ENCODE assay signal across 24 cellular contexts in the genomic region with DNA sequence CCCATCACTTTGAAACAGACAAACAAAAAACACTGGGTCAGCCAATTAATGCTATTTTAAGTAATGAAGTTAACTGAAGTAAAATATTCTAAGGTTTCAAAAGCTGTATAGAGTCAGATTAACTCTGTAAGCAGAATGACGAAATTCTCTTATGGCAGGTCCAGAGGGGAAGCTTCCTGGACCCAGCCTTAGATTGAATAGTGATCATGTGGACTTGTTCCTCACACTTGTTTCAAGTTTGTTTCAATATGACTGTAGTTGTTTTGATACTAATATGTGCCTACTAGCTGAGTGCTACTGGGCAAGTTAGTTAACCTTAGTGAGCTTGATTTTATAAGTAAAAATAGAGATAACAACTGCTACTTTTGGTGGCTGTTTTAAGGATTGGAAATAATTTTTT. TPM values are rescaled to one million over a fixed set of nuclear protein-coding genes. Genes with fewer than 3 reads are reported as not detected.
A peak's percentile ranks its signal among the peaks of the same experiment; 100 is the strongest.
DNase-seq lines count a peak whose midpoint lies in the region; ATAC-seq, FAIRE-seq and TF ChIP-seq lines count a peak whose summit lies in the region.
"Had no signal": no experiment of that assay in that cellular context is flagged by ENCODE, and none has a peak within 500 bp of the region (broad histone marks: within the 10 kb centered on the region; RNA-seq: fewer than 3 reads in every experiment).

No MANE protein-coding gene starts in this region.

- DNase-seq in right lobe of liver (no peak), HepG2 (ENCODE audit: low spot score) (no peak), NB4 (ENCODE audit: low read depth) (peak; percentile 10), upper lobe of right lung (no peak), SK-N-DZ (ENCODE audit: low spot score) (no peak), heart left ventricle (no peak)
- DNase-seq: activated CD8-positive, alpha-beta memory T cell treated with anti-CD3 and anti-CD28 coated beads, Interleukin-2, amount 10 ng/mL, durations not matched to agents 7 days and 5 days; activated naive CD8-positive, alpha-beta T cell treated with anti-CD3 and anti-CD28 coated beads, Interleukin-2, amount 50 U/mL, for 24 hours; C1 segment of cervical spinal cord; DMS 273 treated with DMSO at 0.1 percent for 48 hours; KG1; kidney glomerular epithelial cell; midbrain; NCI-H1417; NCI-H69; retina; T-helper 9 cell had no signal

- no peak overlapping the region for H3K27ac ChIP-seq in right lobe of liver
- no peak overlapping the region for H3K27ac ChIP-seq in HepG2 (ENCODE audit: extremely low read length, insufficient read depth, low read length)
- no peak overlapping the region for H3K27ac ChIP-seq in upper lobe of right lung
- no peak overlapping the region for H3K27ac ChIP-seq in heart left ventricle
- H3K27ac ChIP-seq: neural progenitor cell, SK-N-MC had no signal

- H3K4me1 ChIP-seq in right lobe of liver (no peaks in the 10 kb centered on the region), HepG2 (ENCODE audit: insufficient read depth, low read length) (peaks cover 9% of the 10 kb centered on the region), upper lobe of right lung (no peaks in the 10 kb centered on the region), heart left ventricle (no peaks in the 10 kb centered on the region)

- TF ChIP-seq POLR2A in right lobe of liver (IDR thresholded peaks at IDR 0.05) (no peak), HepG2 (IDR thresholded peaks at IDR 0.05; ENCODE audit: insufficient read depth in 1 of 2, low read depth in 2 of 2, low read length in 2 of 2) (no peak), NB4 (IDR thresholded peaks at IDR 0.05; ENCODE audit: extremely low read depth, insufficient read length) (no peak), heart left ventricle (IDR thresholded peaks at IDR 0.05) (no peak)

- H3K9ac ChIP-seq in HepG2 (ENCODE audit: insufficient read depth, low read depth, low read length) = no peak overlapping the region
- H3K9ac ChIP-seq: neural progenitor cell had no signal

- in situ Hi-C loops in HepG2 (cut with HindIII; ENCODE audit: extremely low pct_ligation_motif_present, low pct_unique_long_range_greater_than_20kb) = no loop called here

- FAIRE-seq in HepG2 (lab: Jason Lieb, UNC) = no peak
- FAIRE-seq: A204.1 had no signal

- ATAC-seq in right lobe of liver (peak in 3 of 4 donors; percentile 37 to 59 (median 55)), HepG2 (no peak), GM21825 (IDR thresholded peaks at IDR 0.05; ENCODE audit: unreplicated experiment) (peak; percentile 54), upper lobe of right lung (peak; percentile 61), heart left ventricle (no peak), GM21786 (IDR thresholded peaks at IDR 0.05; ENCODE audit: unreplicated experiment) (no peak)
- ATAC-seq: activated CD8-positive, alpha-beta memory T cell treated with anti-CD3 and anti-CD28 coated beads, Interleukin-2, amount 10 ng/mL, durations not matched to agents 7 days and 5 days; activated naive CD8-positive, alpha-beta T cell treated with anti-CD3 and anti-CD28 coated beads, Interleukin-2, amount 50 U/mL, for 24 hours; activated T-helper 17 cell treated with anti-CD3 and anti-CD28 coated beads, Interleukin-2, amount 50 U/mL, for 72 hours; Panc1 had no signal

- no peak overlapping the region for H2AFZ ChIP-seq in HepG2 (ENCODE audit: low read length)
- H2AFZ ChIP-seq: neural progenitor cell had no signal

- POLR2A ChIA-PET in HepG2 (lab: Yijun Ruan, JAX) = no interaction called here

- H3K9me3 ChIP-seq in right lobe of liver (no peaks in the 10 kb centered on the region), HepG2 (ENCODE audit: low read length) (no peaks in the 10 kb centered on the region), upper lobe of right lung (no peaks in the 10 kb centered on the region), heart left ventricle (no peaks in the 10 kb centered on the region)

- TF ChIP-seq EP300 in HepG2 (IDR thresholded peaks at IDR 0.05; ENCODE audit: low read depth in 2 of 2, low read length in 2 of 2) = no peak
- no peak for TF ChIP-seq EP300 in HepG2 (CRISPR knock-in tag; IDR thresholded peaks at IDR 0.05; ENCODE audit: borderline replicate concordance)

- TF ChIP-seq RAD21 in HepG2 (CRISPR knock-in tag; IDR thresholded peaks at IDR 0.05) = no peak

- TF ChIP-seq CTCF in right lobe of liver (IDR thresholded peaks at IDR 0.05) (no peak), HepG2 (CRISPR knock-in tag; IDR thresholded peaks at IDR 0.05) (no peak), NB4 (IDR thresholded peaks at IDR 0.05; ENCODE audit: low read depth, low read length) (no peak), upper lobe of right lung (IDR thresholded peaks at IDR 0.05) (no peak), heart left ventricle (IDR thresholded peaks at IDR 0.05) (no peak)

- H3K27me3 ChIP-seq in right lobe of liver (no peaks in the 10 kb centered on the region), HepG2 (ENCODE audit: control insufficient read depth in 1 of 2, insufficient read depth in 2 of 2, low read length in 2 of 2) (no peaks in the 10 kb centered on the region), upper lobe of right lung (no peaks in the 10 kb centered on the region), heart left ventricle (no peaks in the 10 kb centered on the region)
- H3K27me3 ChIP-seq: neural progenitor cell had no signal

- CTCF ChIA-PET in HepG2 (lab: Yijun Ruan, JAX; ENCODE audit: low intra/inter-chr PET ratio, low total read pairs) = no interaction called here

- H3K4me3 ChIP-seq in right lobe of liver (no peak overlapping the region), HepG2 (replicated peaks in 1 of 3; ENCODE audit: insufficient read depth in 1 of 3, low read depth in 2 of 3, low read length in 3 of 3) (no peak overlapping the region), NB4 (ENCODE audit: low read depth, low read length) (no peak overlapping the region), upper lobe of right lung (no peak overlapping the region), heart left ventricle (no peak overlapping the region)
- H3K4me3 ChIP-seq: neural progenitor cell, SK-N-MC had no signal

- H3K79me2 ChIP-seq in HepG2 (ENCODE audit: insufficient read depth, low read length) = no peaks in the 10 kb centered on the region

- no TSS peak for BruUV-seq in HepG2 (replicated peaks; lab: Mats Ljungman, UMichigan)

- intact Hi-C loops in right lobe of liver (cut with DNase I) = no loop called here
- intact Hi-C loops in HepG2 (cut with micrococcal nuclease; ENCODE audit: unreplicated experiment) = no loop called here
- intact Hi-C loops in upper lobe of right lung (cut with DNase I) = no loop called here
- intact Hi-C loops in heart left ventricle (cut with DNase I) = no loop called here

- 69% methylated on average over 1 of the region's 1 CpG for WGBS in right lobe of liver (ENCODE audit: insufficient coverage, low coverage, low lambda C conversion rate, missing lambda C conversion rate)
- WGBS in HepG2 (ENCODE audit: low lambda C conversion rate) = 100% methylated on average over 1 of the region's 1 CpG
- WGBS in heart left ventricle, 4 donors = 59 to 92% (median 80%) methylated on average over 1 of the region's 1 CpG

- no peak overlapping the region for H3K4me2 ChIP-seq in HepG2 (ENCODE audit: low read depth, low read length)
- H3K4me2 ChIP-seq: neural progenitor cell had no signal

- H3K36me3 ChIP-seq in right lobe of liver = no peaks in the 10 kb centered on the region
- no peaks in the 10 kb centered on the region for H3K36me3 ChIP-seq in HepG2 (replicated peaks in 1 of 2; ENCODE audit: control insufficient read depth in 1 of 2, insufficient read depth in 2 of 2, low read length in 2 of 2)
- H3K36me3 ChIP-seq in upper lobe of right lung = no peaks in the 10 kb centered on the region
- H3K36me3 ChIP-seq in heart left ventricle = no peaks in the 10 kb centered on the region
- H3K36me3 ChIP-seq: neural progenitor cell had no signal

- H4K20me1 ChIP-seq in HepG2 (ENCODE audit: insufficient read depth, low read length) = no peaks in the 10 kb centered on the region

RNA-seq across cellular contexts. Expression of a gene that starts 32.6 kb away (rescaled TPM):
- total RNA-seq in right lobe of liver (10 to 100 TPM; 13.0 to 30.5 (median 18.2) TPM), HepG2 (2016; rRNA removed; fragmentation: Illumina TruSeq; extraction: Trizol) (21.1 and 34.1 TPM in 2 replicates), upper lobe of right lung (26.0 TPM), heart left ventricle (1 to 10 TPM in 8 of 9 donors, under 1 TPM in 1; 0.99 to 3.7 (median 1.7) TPM)
- total RNA-seq in HepG2 (2016; cell fraction: cytosol; rRNA removed; fragmentation: Illumina TruSeq; extraction: Trizol; ENCODE audit: low read depth) = 4.4 and 7.7 TPM in 2 replicates
- total RNA-seq in HepG2 (2016; cell fraction: insoluble cytoplasmic fraction; rRNA removed; fragmentation: Illumina TruSeq; extraction: Trizol) = 19.5 and 33.3 TPM in 2 replicates
- 5.7 and 6.6 TPM in 2 replicates for total RNA-seq in HepG2 (2016; cell fraction: membrane; rRNA removed; fragmentation: Illumina TruSeq; extraction: Trizol)
- total RNA-seq in HepG2 (2016; cell fraction: nucleus; rRNA removed; fragmentation: Illumina TruSeq; extraction: Trizol) = 13.8 and 14.5 TPM in 2 replicates
- polyA plus RNA-seq in HepG2 (2011; rRNA removed) (8.3 and 11.2 TPM in 2 replicates), heart left ventricle (1 to 10 TPM in 1 of 2 donors, under 1 TPM in 1; 0.80 to 2.6 TPM)
- polyA plus RNA-seq in HepG2 (2011; cell fraction: cytosol; rRNA removed) = 5.3 and 9.1 TPM in 2 replicates
- polyA plus RNA-seq in HepG2 (2011; cell fraction: nucleus; rRNA removed) = 2.6 and 3.8 TPM in 2 replicates
- polyA plus RNA-seq in HepG2 (2012) = 8.5 and 14.1 TPM in 2 replicates
- polyA plus RNA-seq in HepG2 (2016; cell fraction: cytosol; fragmentation: Illumina TruSeq; extraction: Trizol; ENCODE audit: low read depth) = 0.65 and 0.89 TPM in 2 replicates
- 18.7 and 20.7 TPM in 2 replicates for polyA plus RNA-seq in HepG2 (2016; cell fraction: insoluble cytoplasmic fraction; fragmentation: Illumina TruSeq; extraction: Trizol; ENCODE audit: low read depth)
- polyA plus RNA-seq in HepG2 (2016; cell fraction: membrane; fragmentation: Illumina TruSeq; extraction: Trizol; ENCODE audit: low read depth) = 1.8 TPM in 2 replicates
- polyA plus RNA-seq in HepG2 (2016; cell fraction: nucleus; fragmentation: Illumina TruSeq; extraction: Trizol; ENCODE audit: insufficient read depth, low read depth) = 7.7 and 8.5 TPM in 2 replicates
- polyA minus RNA-seq in HepG2 (2011; rRNA and poly(A)+ RNA removed; ENCODE audit: low replicate concordance) = 4.7 and 8.0 TPM in 2 replicates
- polyA minus RNA-seq in HepG2 (2011; cell fraction: cytosol; rRNA and poly(A)+ RNA removed) = 10.1 and 13.0 TPM in 2 replicates
- 13.4 and 18.6 TPM in 2 replicates for polyA minus RNA-seq in HepG2 (2011; cell fraction: nucleus; rRNA and poly(A)+ RNA removed)
- polyA plus RNA-seq in SK-N-DZ (2014; cell fraction: cytosol; rRNA removed) = 3.0 and 6.3 TPM in 2 replicates
- 1.5 and 3.8 TPM in 2 replicates for polyA plus RNA-seq in SK-N-DZ (2014; cell fraction: nucleus; rRNA removed)

RNA-seq across cellular contexts. Expression of a gene that starts 50.3 kb away (rescaled TPM):
- total RNA-seq in right lobe of liver = 10 to 100 TPM in 5 of 6 experiments, 1 to 10 TPM in 1; 8.0 to 26.9 (median 15.7) TPM
- 17.0 and 21.7 TPM in 2 replicates for total RNA-seq in HepG2 (2016; rRNA removed; fragmentation: Illumina TruSeq; extraction: Trizol)
- total RNA-seq in HepG2 (2016; cell fraction: cytosol; rRNA removed; fragmentation: Illumina TruSeq; extraction: Trizol; ENCODE audit: low read depth) = 3.3 and 4.6 TPM in 2 replicates
- total RNA-seq in HepG2 (2016; cell fraction: insoluble cytoplasmic fraction; rRNA removed; fragmentation: Illumina TruSeq; extraction: Trizol) = 16.0 and 21.3 TPM in 2 replicates
- 5.3 and 6.0 TPM in 2 replicates for total RNA-seq in HepG2 (2016; cell fraction: membrane; rRNA removed; fragmentation: Illumina TruSeq; extraction: Trizol)
- total RNA-seq in HepG2 (2016; cell fraction: nucleus; rRNA removed; fragmentation: Illumina TruSeq; extraction: Trizol) = 32.5 and 33.4 TPM in 2 replicates
- 5.4 and 6.6 TPM in 2 replicates for polyA plus RNA-seq in HepG2 (2011; rRNA removed)
- polyA plus RNA-seq in HepG2 (2011; cell fraction: cytosol; rRNA removed) = 1.7 and 3.5 TPM in 2 replicates
- polyA plus RNA-seq in HepG2 (2011; cell fraction: nucleus; rRNA removed) = 7.2 and 8.3 TPM in 2 replicates
- 6.6 and 8.4 TPM in 2 replicates for polyA plus RNA-seq in HepG2 (2012)
- polyA plus RNA-seq in HepG2 (2016; cell fraction: cytosol; fragmentation: Illumina TruSeq; extraction: Trizol; ENCODE audit: low read depth) = 1.3 TPM in 2 replicates
- 12.9 and 13.9 TPM in 2 replicates for polyA plus RNA-seq in HepG2 (2016; cell fraction: insoluble cytoplasmic fraction; fragmentation: Illumina TruSeq; extraction: Trizol; ENCODE audit: low read depth)
- polyA plus RNA-seq in HepG2 (2016; cell fraction: membrane; fragmentation: Illumina TruSeq; extraction: Trizol; ENCODE audit: low read depth) = 1.6 and 1.9 TPM in 2 replicates
- 24.5 and 26.4 TPM in 2 replicates for polyA plus RNA-seq in HepG2 (2016; cell fraction: nucleus; fragmentation: Illumina TruSeq; extraction: Trizol; ENCODE audit: insufficient read depth, low read depth)
- 6.9 and 27.7 TPM in 2 replicates for polyA minus RNA-seq in HepG2 (2011; rRNA and poly(A)+ RNA removed; ENCODE audit: low replicate concordance)
- polyA minus RNA-seq in HepG2 (2011; cell fraction: cytosol; rRNA and poly(A)+ RNA removed) = 6.3 and 7.6 TPM in 2 replicates
- polyA minus RNA-seq in HepG2 (2011; cell fraction: nucleus; rRNA and poly(A)+ RNA removed) = 32.3 and 42.5 TPM in 2 replicates
- 23.0 TPM for total RNA-seq in upper lobe of right lung
- 13.4 and 18.3 TPM in 2 replicates for polyA plus RNA-seq in SK-N-DZ (2014; cell fraction: cytosol; rRNA removed)
- polyA plus RNA-seq in SK-N-DZ (2014; cell fraction: nucleus; rRNA removed) = 51.5 and 63.8 TPM in 2 replicates
- total RNA-seq in heart left ventricle = 10 to 100 TPM; 10.3 to 17.0 (median 11.1) TPM
- polyA plus RNA-seq in heart left ventricle = 1 to 10 TPM; 5.4 to 6.7 TPM

Comparison
In these comparisons a context has a peak if more than half of its experiments do, and no peak if none do; other contexts are left out.
1. ATAC-seq: peak in right lobe of liver (3 of 4), GM21825 (single experiment) and upper lobe of right lung (single experiment); none in HepG2 (single experiment), heart left ventricle (0 of 4) and GM21786 (single experiment).